ENCODE assay signal across 18 cellular contexts in genomic region chr7:37421820-37422219, GRCh38. TPM values are rescaled to one million over a fixed set of nuclear protein-coding genes. Genes with fewer than 3 reads are reported as not detected.
DNase-seq lines count a peak whose midpoint lies in the region; ATAC-seq and TF ChIP-seq lines count a peak whose summit lies in the region.
"Had no signal": no experiment of that assay in that cellular context is flagged by ENCODE, and none has a peak within 500 bp of the region (broad histone marks: within the 10 kb centered on the region; RNA-seq: fewer than 3 reads in every experiment).

No MANE protein-coding gene starts in this region.

- H3K27me3 Mint-ChIP-seq in stimulated activated memory B cell treated with anti-CD40 and anti-IgM and Interleukin-4, amounts not matched to agents 10 μg/mL and 1 μg/mL and 100 μg/mL, for 72 hours: no peaks in the 10 kb centered on the region
- H3K27me3 Mint-ChIP-seq: activated CD4-positive, alpha-beta memory T cell treated with anti-CD3 and anti-CD28 coated beads, Interleukin-2, amount 10 ng/mL, durations not matched to agents 7 days and 5 days; activated naive CD8-positive, alpha-beta T cell; activated T-cell treated with anti-CD3 and anti-CD28 coated beads, Interleukin-2, amount 50 U/mL, for 24 hours; naive B cell; stimulated activated naive CD8-positive, alpha-beta T cell treated with anti-CD3 and anti-CD28 coated beads, Interleukin-15, amount 100 ng/mL, for 72 hours; T-cell had no signal

- no peaks in the 10 kb centered on the region for H3K36me3 ChIP-seq in esophagus muscularis mucosa
- H3K36me3 ChIP-seq: cardiac muscle cell had no signal

- H3K27ac Mint-ChIP-seq in stimulated activated memory B cell treated with anti-CD40 and anti-IgM and Interleukin-4, amounts not matched to agents 10 μg/mL and 1 μg/mL and 100 μg/mL, for 72 hours: peak overlapping the region; percentile 93
- H3K27ac Mint-ChIP-seq: activated CD4-positive, alpha-beta memory T cell treated with anti-CD3 and anti-CD28 coated beads, Interleukin-2, amount 10 ng/mL, durations not matched to agents 7 days and 5 days; activated naive CD8-positive, alpha-beta T cell; activated T-cell treated with anti-CD3 and anti-CD28 coated beads, Interleukin-2, amount 50 U/mL, for 24 hours had no signal

- H3K27me3 ChIP-seq in esophagus muscularis mucosa: no peaks in the 10 kb centered on the region
- H3K27me3 ChIP-seq: cardiac muscle cell had no signal

- ATAC-seq in left lobe of liver (peak; percentile 63), GM18498 (IDR thresholded peaks at IDR 0.05; ENCODE audit: unreplicated experiment) (no peak)
- ATAC-seq in stimulated activated memory B cell treated with anti-CD40 and anti-IgM and Interleukin-4, amounts not matched to agents 10 μg/mL and 1 μg/mL and 100 μg/mL, for 72 hours: no peak
- ATAC-seq: HCT116; stimulated activated naive CD8-positive, alpha-beta T cell treated with anti-CD3 and anti-CD28 coated beads, Interleukin-15, amount 100 ng/mL, for 72 hours; T-cell had no signal

- no peaks in the 10 kb centered on the region for H3K9me3 Mint-ChIP-seq in stimulated activated memory B cell treated with anti-CD40 and anti-IgM and Interleukin-4, amounts not matched to agents 10 μg/mL and 1 μg/mL and 100 μg/mL, for 72 hours
- H3K9me3 Mint-ChIP-seq: activated CD4-positive, alpha-beta memory T cell treated with anti-CD3 and anti-CD28 coated beads, Interleukin-2, amount 10 ng/mL, durations not matched to agents 7 days and 5 days; activated T-cell treated with anti-CD3 and anti-CD28 coated beads, Interleukin-2, amount 50 U/mL, for 24 hours; naive B cell; stimulated activated naive CD8-positive, alpha-beta T cell treated with anti-CD3 and anti-CD28 coated beads, Interleukin-15, amount 100 ng/mL, for 72 hours; T-cell had no signal

- peaks cover 20 to 28% (median 23%) of the 10 kb centered on the region in 4 donors for H3K4me1 ChIP-seq in esophagus muscularis mucosa

- no peak for TF ChIP-seq POLR2A in esophagus muscularis mucosa (IDR thresholded peaks at IDR 0.05; ENCODE audit: low read depth)

- no peak overlapping the region for H3K4me3 Mint-ChIP-seq in stimulated activated memory B cell treated with anti-CD40 and anti-IgM and Interleukin-4, amounts not matched to agents 10 μg/mL and 1 μg/mL and 100 μg/mL, for 72 hours
- H3K4me3 Mint-ChIP-seq: activated CD4-positive, alpha-beta memory T cell treated with anti-CD3 and anti-CD28 coated beads, Interleukin-2, amount 10 ng/mL, durations not matched to agents 7 days and 5 days; activated naive CD8-positive, alpha-beta T cell; activated T-cell treated with anti-CD3 and anti-CD28 coated beads, Interleukin-2, amount 50 U/mL, for 24 hours; naive B cell; stimulated activated naive CD8-positive, alpha-beta T cell treated with anti-CD3 and anti-CD28 coated beads, Interleukin-15, amount 100 ng/mL, for 72 hours; T-cell had no signal

- H3K9me3 ChIP-seq in esophagus muscularis mucosa: no peaks in the 10 kb centered on the region

- TF ChIP-seq EP300 in esophagus muscularis mucosa (IDR thresholded peaks at IDR 0.05): no peak

- WGBS in esophagus muscularis mucosa: 80% methylated on average over 1 of the region's 1 CpG

- no peaks in the 10 kb centered on the region for H3K36me3 Mint-ChIP-seq in stimulated activated memory B cell treated with anti-CD40 and anti-IgM and Interleukin-4, amounts not matched to agents 10 μg/mL and 1 μg/mL and 100 μg/mL, for 72 hours
- H3K36me3 Mint-ChIP-seq: naive B cell had no signal

- DNase-seq in NCI-H82 (lab: John Stamatoyannopoulos, UW) (peak; percentile 89), esophagus muscularis mucosa (ENCODE audit: extremely low spot score) (no peak), left lobe of liver (ENCODE audit: low spot score) (no peak), globus pallidus (ENCODE audit: low spot score) (no peak)
- no peak for DNase-seq in NK-92 treated with Interleukin-12 subunit alpha and Interleukin-12 subunit beta, amount 100 ng/mL, for 24 hours (lab: John Stamatoyannopoulos, UW)
- no peak for DNase-seq in stimulated activated CD4-positive, alpha-beta T cell treated with anti-CD3 and anti-CD28 coated beads, Interleukin-12 subunit alpha, Interleukin-12 subunit beta, amount 100 ng/mL, for 4 hours
- DNase-seq: activated CD4-positive, alpha-beta memory T cell treated with anti-CD3 and anti-CD28 coated beads, Interleukin-2, amount 10 ng/mL, durations not matched to agents 7 days and 5 days; activated T-cell treated with anti-CD3 and anti-CD28 coated beads, Interleukin-2, amount 50 U/mL, for 24 hours; naive B cell; stimulated activated CD4-positive, alpha-beta T cell treated with anti-CD3 and anti-CD28 coated beads, Interleukin-15, amount 100 ng/mL, for 24 hours; stimulated activated naive CD8-positive, alpha-beta T cell treated with anti-CD3 and anti-CD28 coated beads, Interleukin-15, amount 100 ng/mL, for 72 hours; T-cell had no signal

- no peak for TF ChIP-seq CTCF in esophagus muscularis mucosa (IDR thresholded peaks at IDR 0.05)

- no peak overlapping the region for H3K4me3 ChIP-seq in esophagus muscularis mucosa
- H3K4me3 ChIP-seq: cardiac muscle cell had no signal

- intact Hi-C loops in esophagus muscularis mucosa (cut with DNase I): no loop called here

- peaks cover 61% of the 10 kb centered on the region for H3K4me1 Mint-ChIP-seq in stimulated activated memory B cell treated with anti-CD40 and anti-IgM and Interleukin-4, amounts not matched to agents 10 μg/mL and 1 μg/mL and 100 μg/mL, for 72 hours

- H3K27ac ChIP-seq in esophagus muscularis mucosa (replicated peaks in 1 of 4): peak overlapping the region; percentile 24 to 51 (median 32)
- H3K27ac ChIP-seq: cardiac muscle cell, VCaP had no signal

RNA-seq across cellular contexts. Expression of gene ELMO1, which starts 26.8 kb away (rescaled TPM):
- 10 to 100 TPM; 31.1 to 42.9 (median 38.7) TPM for total RNA-seq in esophagus muscularis mucosa
- total RNA-seq in left lobe of liver: 21.2 TPM
